In the genomic region with DNA sequence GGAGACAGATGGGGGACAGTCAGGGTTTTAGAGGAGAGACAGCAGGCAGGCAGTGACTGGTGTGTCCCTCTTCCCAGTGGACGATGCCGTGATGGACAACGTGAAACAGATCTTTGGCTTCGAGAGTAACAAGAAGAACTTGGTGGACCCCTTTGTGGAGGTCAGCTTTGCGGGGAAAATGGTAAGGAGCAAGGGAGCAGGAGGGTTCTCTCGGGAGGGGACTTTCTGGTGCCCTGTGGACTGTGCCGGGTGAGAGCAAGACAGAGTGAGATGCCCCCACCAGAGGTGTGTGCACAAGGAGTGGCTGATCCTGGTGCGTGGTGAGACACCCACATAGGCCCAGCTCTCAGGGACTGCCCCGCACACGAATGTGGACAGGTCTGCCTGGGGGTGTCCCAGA, we compare ENCODE assay signal across 21 cellular contexts.
DNase-seq lines count a peak whose midpoint lies in the region; ATAC-seq and TF ChIP-seq lines count a peak whose summit lies in the region.
"Had no signal": no experiment of that assay in that cellular context is flagged by ENCODE, and none has a peak within 500 bp of the region (broad histone marks: within the 10 kb centered on the region; RNA-seq: fewer than 3 reads in every experiment).

No MANE protein-coding gene starts in this region.

- DNase-seq in cardiac septum (ENCODE audit: low spot score), result peak; percentile 50
- DNase-seq in right atrium auricular region (ENCODE audit: low spot score), result no peak
- DNase-seq in chondrocyte (ENCODE audit: low spot score), result no peak
- DNase-seq in mesenteric fat pad (ENCODE audit: low spot score), result peak; percentile 67
- peak; percentile 17 to 19 for DNase-seq in aorta
- DNase-seq in AG08395 (ENCODE audit: low spot score), result no peak
- DNase-seq: KG1; MG63; NCI-H2029; NCI-H446; NCI-H524 treated with DMSO at 0.1 percent for 48 hours; NCI-H82; NK-92 treated with Interleukin-12 subunit alpha and Interleukin-12 subunit beta, amount 100 ng/mL, for 24 hours; PC-9; SJCRH30 had no signal

- H3K9me3 ChIP-seq in right atrium auricular region (no peaks in the 10 kb centered on the region), aorta (ENCODE audit: control insufficient read depth, low read length) (no peaks in the 10 kb centered on the region)
- H3K9me3 ChIP-seq: BLaER1, MG63, SJCRH30 had no signal

- H3K4me1 Mint-ChIP-seq in chondrocyte (ENCODE audit: low read depth), result peaks cover 4% of the 10 kb centered on the region

- H3K27ac ChIP-seq in right atrium auricular region (no peak overlapping the region), aorta (ENCODE audit: low read depth in 1 of 2, low read length in 2 of 2) (no peak overlapping the region)
- H3K27ac ChIP-seq: BLaER1, PC-9, SJCRH30 had no signal

- H3K4me1 ChIP-seq in right atrium auricular region, result no peaks in the 10 kb centered on the region
- no peaks in the 10 kb centered on the region for H3K4me1 ChIP-seq in aorta (ENCODE audit: control insufficient read depth in 1 of 2, insufficient read depth in 2 of 2, low read length in 2 of 2)
- H3K4me1 ChIP-seq: BLaER1, SJCRH30 had no signal

- H3K4me3 ChIP-seq in right atrium auricular region, result no peak overlapping the region
- no peak overlapping the region for H3K4me3 ChIP-seq in aorta (ENCODE audit: low read length in 2 of 2)
- H3K4me3 ChIP-seq: BLaER1, MG63, PC-9, SJCRH30 had no signal

- H3K27me3 Mint-ChIP-seq in chondrocyte (ENCODE audit: low read depth), result no peaks in the 10 kb centered on the region

- no peak for ATAC-seq in aorta (ENCODE audit: low FRiP score)
- no peak for ATAC-seq in GM21367 (IDR thresholded peaks at IDR 0.05; ENCODE audit: unreplicated experiment)
- no peak for ATAC-seq in GM21390 (IDR thresholded peaks at IDR 0.05; ENCODE audit: unreplicated experiment)
- ATAC-seq: Right ventricle myocardium inferior, SK-N-SH treated with all-trans-retinoic acid at 6 μM for 48 hours had no signal

- H3K27me3 ChIP-seq in right atrium auricular region (no peaks in the 10 kb centered on the region), aorta (ENCODE audit: control insufficient read depth in 1 of 2, insufficient read depth in 2 of 2, low read length in 1 of 2) (no peaks in the 10 kb centered on the region)
- H3K27me3 ChIP-seq: BLaER1, MG63, SJCRH30 had no signal

- H3K36me3 ChIP-seq in right atrium auricular region (peaks cover 27% of the 10 kb centered on the region), aorta (ENCODE audit: control insufficient read depth in 1 of 2, insufficient read depth in 2 of 2, low read length in 1 of 2) (no peaks in the 10 kb centered on the region)
- H3K36me3 ChIP-seq: BLaER1, MG63 had no signal

- TF ChIP-seq CTCF in right atrium auricular region (IDR thresholded peaks at IDR 0.05), result no peak
- no peak for TF ChIP-seq CTCF in chondrocyte (IDR thresholded peaks at IDR 0.05)

- H3K4me3 Mint-ChIP-seq in chondrocyte (ENCODE audit: unreplicated experiment), result no peak overlapping the region
- H3K4me3 Mint-ChIP-seq: CD4-positive, alpha-beta T cell had no signal

- H3K9me3 Mint-ChIP-seq in chondrocyte (ENCODE audit: low read depth), result no peaks in the 10 kb centered on the region
- H3K9me3 Mint-ChIP-seq: CD4-positive, alpha-beta T cell had no signal

- H3K36me3 Mint-ChIP-seq in chondrocyte (ENCODE audit: low read depth), result peaks cover 26% of the 10 kb centered on the region

- 89 to 90% methylated on average over 10 of the region's 10 CpGs for WGBS in aorta, 2 donors

- peak overlapping the region; percentile 50 for H3K27ac Mint-ChIP-seq in chondrocyte (ENCODE audit: unreplicated experiment)
- H3K27ac Mint-ChIP-seq: CD4-positive, alpha-beta T cell had no signal

- intact Hi-C loops in cardiac septum (cut with DNase I), result no loop called here
- intact Hi-C loops in aorta (cut with DNase I), result no loop called here

Comparison
In these comparisons a context has a peak if more than half of its experiments do, and no peak if none do; other contexts are left out.
1. DNase-seq: peak in cardiac septum (single experiment), mesenteric fat pad (single experiment) and aorta (2 of 2); none in right atrium auricular region (single experiment), chondrocyte (single experiment) and AG08395 (single experiment).